ENCODE assay signal across 9 cellular contexts in the genomic region with DNA sequence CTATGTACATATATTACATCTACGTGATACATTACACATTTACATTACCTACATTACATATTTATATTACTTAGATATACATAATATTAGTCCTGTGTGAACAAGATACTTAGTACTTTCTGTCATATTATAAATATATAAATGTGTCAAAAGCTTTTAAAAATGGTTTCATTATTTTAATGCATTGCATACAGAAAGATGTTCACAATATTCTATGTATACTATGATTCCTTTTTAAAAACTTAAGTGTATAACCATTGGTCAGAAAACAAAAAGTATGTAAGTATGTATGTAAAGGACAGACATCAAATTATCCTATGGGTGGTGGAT. TPM values are rescaled to one million over a fixed set of nuclear protein-coding genes. Genes with fewer than 3 reads are reported as not detected.
DNase-seq lines count a peak whose midpoint lies in the region; ATAC-seq and TF ChIP-seq lines count a peak whose summit lies in the region.
"Had no signal": no experiment of that assay in that cellular context is flagged by ENCODE, and none has a peak within 500 bp of the region (broad histone marks: within the 10 kb centered on the region; RNA-seq: fewer than 3 reads in every experiment).

No MANE protein-coding gene starts in this region.

- no peaks in the 10 kb centered on the region for H3K9me3 Mint-ChIP-seq in natural killer cell

- H3K27me3 Mint-ChIP-seq in natural killer cell (ENCODE audit: low read depth in 2 of 2), result peaks cover 8 to 9% of the 10 kb centered on the region in 2 donors

- no peak for TF ChIP-seq CTCF in AG09309 (IDR thresholded peaks at IDR 0.05; ENCODE audit: control insufficient read depth, insufficient read depth, low read depth, low read length, missing control alignments)
- peak; percentile 42 for TF ChIP-seq CTCF in natural killer cell (IDR thresholded peaks at IDR 0.05)

- H3K4me3 Mint-ChIP-seq in natural killer cell, result peak overlapping the region; percentile 99

- no peaks in the 10 kb centered on the region for H3K9me3 ChIP-seq in KOPT-K1 (ENCODE audit: insufficient read depth, low read length, poor library complexity, severe bottlenecking)

- H3K4me3 ChIP-seq in AG09309 (ENCODE audit: control insufficient read depth, low read depth, low read length), result peak overlapping the region; percentile 62; the same call in 1 of the 2 replicates

- DNase-seq in AG09309 (ENCODE audit: low read depth) (no peak), natural killer cell (no peak), DMS153 treated with DMSO at 0.1 percent for 48 hours (lab: John Stamatoyannopoulos, UW; ENCODE audit: unreplicated experiment) (no peak)

- peaks cover 26% of the 10 kb centered on the region for H3K36me3 ChIP-seq in KOPT-K1 (ENCODE audit: insufficient read depth, low read length)

- ATAC-seq in natural killer cell (no peak), GM21619 (IDR thresholded peaks at IDR 0.05; ENCODE audit: unreplicated experiment) (no peak), HG02798 (IDR thresholded peaks at IDR 0.05; ENCODE audit: poor library complexity, unreplicated experiment) (no peak), GM18498 (IDR thresholded peaks at IDR 0.05; ENCODE audit: unreplicated experiment) (no peak)

- H3K27ac Mint-ChIP-seq in natural killer cell, result peak overlapping the region; percentile 92 to 99

- intact Hi-C loops in natural killer cell (cut with micrococcal nuclease), result loop anchor here (10.0 kb wide), 1 partner anchor 101 kb away; the partner anchor contains the start of gene USP28

- H3K36me3 Mint-ChIP-seq in natural killer cell, result no peaks in the 10 kb centered on the region

- peaks cover 12 to 18% of the 10 kb centered on the region in 2 donors for H3K4me1 Mint-ChIP-seq in natural killer cell

- H3K27ac ChIP-seq in KOPT-K1 (ENCODE audit: low read depth, low read length, poor library complexity, severe bottlenecking) (peak overlapping the region; percentile 76), cingulate gyrus (ENCODE audit: low read depth, low read length) (peak overlapping the region; percentile 67)

RNA-seq across cellular contexts. Expression of gene ZW10, which starts 0.6 kb away (rescaled TPM):
- 1 to 10 TPM; 5.8 to 9.6 (median 6.6) TPM for total RNA-seq in natural killer cell

RNA-seq across cellular contexts. Expression of gene CLDN25, which starts 5.5 kb away (rescaled TPM):
- total RNA-seq in natural killer cell, result not detected
- total RNA-seq: HT1080 had no signal
